In the genomic region with DNA sequence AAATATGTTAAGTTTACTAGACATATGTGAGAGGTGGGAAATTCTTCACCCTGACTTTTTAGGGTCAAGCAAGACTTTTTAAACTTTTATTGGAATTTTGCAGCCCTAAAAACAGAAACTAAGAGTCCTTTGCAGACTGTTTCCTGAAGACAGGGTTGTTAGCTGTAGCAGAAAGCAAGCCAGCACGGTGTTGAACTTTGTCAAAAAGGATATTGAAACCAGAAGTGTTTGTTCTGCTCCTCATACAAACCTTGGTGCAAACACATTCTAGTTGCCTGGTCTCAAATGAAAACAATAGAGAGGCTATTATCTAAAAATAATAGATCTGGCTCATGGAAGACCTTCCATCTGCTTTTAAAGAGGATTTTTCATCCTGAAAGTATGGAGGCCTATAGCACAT, we compare ENCODE assay signal across 25 cellular contexts.
DNase-seq lines count a peak whose midpoint lies in the region; ATAC-seq and TF ChIP-seq lines count a peak whose summit lies in the region.
"Had no signal": no experiment of that assay in that cellular context is flagged by ENCODE, and none has a peak within 500 bp of the region (broad histone marks: within the 10 kb centered on the region; RNA-seq: fewer than 3 reads in every experiment).

No MANE protein-coding gene starts in this region.

- TF ChIP-seq CTCF in MM.1S (IDR thresholded peaks at IDR 0.05; ENCODE audit: low read length) (no peak), smooth muscle cell (IDR thresholded peaks at IDR 0.05; ENCODE audit: borderline replicate concordance, insufficient read depth, poor library complexity, severe bottlenecking) (no peak)

- H3K36me3 ChIP-seq in MM.1S (replicated peaks; ENCODE audit: insufficient read depth, low read length) = no peaks in the 10 kb centered on the region
- no peaks in the 10 kb centered on the region for H3K36me3 ChIP-seq in smooth muscle cell (ENCODE audit: low read depth)
- H3K36me3 ChIP-seq in mesendoderm (ENCODE audit: control insufficient read depth, insufficient read depth, low read length) = no peaks in the 10 kb centered on the region
- H3K36me3 ChIP-seq: right atrium auricular region had no signal

- no peak overlapping the region for H3K4me2 ChIP-seq in MM.1S (ENCODE audit: low read depth, low read length)
- H3K4me2 ChIP-seq in smooth muscle cell = no peak overlapping the region
- H3K4me2 ChIP-seq in mesendoderm (ENCODE audit: low read length) = no peak overlapping the region

- H2AK5ac ChIP-seq in mesendoderm (ENCODE audit: low read length) = no peak overlapping the region

- H3K23ac ChIP-seq in mesendoderm (ENCODE audit: low read length) = no peak overlapping the region

- H2AFZ ChIP-seq in MM.1S (ENCODE audit: low read length) = no peak overlapping the region
- peak overlapping the region; percentile 60 for H2AFZ ChIP-seq in smooth muscle cell (ENCODE audit: low read depth)

- DNase-seq in MM.1S (peak; percentile 14), NCI-H2029 treated with DMSO at 0.1 percent for 48 hours (lab: John Stamatoyannopoulos, UW) (peak; percentile 74), SHP77 treated with DMSO at 0.1 percent for 48 hours (lab: John Stamatoyannopoulos, UW) (peak; percentile 25), smooth muscle cell (lab: John Stamatoyannopoulos, UW; ENCODE audit: unreplicated experiment) (no peak), mesendoderm (no peak), OCI-M1 (lab: John Stamatoyannopoulos, UW) (no peak)
- DNase-seq: activated CD4-positive, alpha-beta T cell treated with anti-CD3 and anti-CD28 coated beads, Interleukin-2, amount 10 ng/mL, durations not matched to agents 7 days and 5 days; activated naive CD4-positive, alpha-beta T cell; activated T-cell treated with anti-CD3 and anti-CD28 coated beads, Interleukin-2, amount 50 U/mL, for 48 hours; effector CD8-positive, alpha-beta T cell; foreskin keratinocyte; IMR-90; natural killer cell; NCI-H1436 treated with DMSO at 0.1 percent for 48 hours; NCI-H446 treated with DMSO at 0.1 percent for 48 hours; stimulated activated CD4-positive, alpha-beta T cell treated with anti-CD3 and anti-CD28 coated beads, Interleukin-12 subunit alpha, Interleukin-12 subunit beta, amount 100 ng/mL, for 4 hours; stimulated activated CD4-positive, alpha-beta T cell treated with anti-CD3 and anti-CD28 coated beads, Interleukin-4, amount 100 ng/mL, for 24 hours; stimulated activated naive B cell treated with anti-CD40 and anti-IgM and Interleukin-4, amounts not matched to agents 10 μg/mL and 1 μg/mL and 100 μg/mL, for 72 hours; testis had no signal

- no peak overlapping the region for H2BK120ac ChIP-seq in mesendoderm (ENCODE audit: low read depth, low read length)

- H3K4me3 ChIP-seq in MM.1S (ENCODE audit: low read length) (no peak overlapping the region), smooth muscle cell (no peak overlapping the region), mesendoderm (ENCODE audit: low read length) (no peak overlapping the region)
- H3K4me3 ChIP-seq: right atrium auricular region, testis had no signal

- H3K4ac ChIP-seq in mesendoderm (ENCODE audit: low read depth, low read length) = no peak overlapping the region

- H3K9ac ChIP-seq in MM.1S (ENCODE audit: low read length) (no peak overlapping the region), smooth muscle cell (ENCODE audit: low read depth) (no peak overlapping the region), mesendoderm (ENCODE audit: low read length) (no peak overlapping the region)

- no peak overlapping the region for H3K56ac ChIP-seq in mesendoderm (ENCODE audit: low read length)

- H3K79me1 ChIP-seq in mesendoderm (ENCODE audit: low read length) = no peaks in the 10 kb centered on the region

- no peaks in the 10 kb centered on the region for H3K9me3 ChIP-seq in MM.1S (replicated peaks; ENCODE audit: insufficient read depth, low read length)
- no peaks in the 10 kb centered on the region for H3K9me3 ChIP-seq in smooth muscle cell (replicated peaks; ENCODE audit: low read depth)
- H3K9me3 ChIP-seq: right atrium auricular region, testis had no signal

- no peak for ATAC-seq in HG03280 (IDR thresholded peaks at IDR 0.05; ENCODE audit: unreplicated experiment)
- ATAC-seq: foreskin keratinocyte; HCT116; natural killer cell; stimulated activated naive B cell treated with anti-CD40 and anti-IgM and Interleukin-4, amounts not matched to agents 10 μg/mL and 1 μg/mL and 100 μg/mL, for 72 hours had no signal

- H3K4me1 ChIP-seq in MM.1S (ENCODE audit: low read length) = no peaks in the 10 kb centered on the region
- H3K4me1 ChIP-seq in smooth muscle cell (ENCODE audit: low read depth) = peaks cover 20% of the 10 kb centered on the region
- no peaks in the 10 kb centered on the region for H3K4me1 ChIP-seq in mesendoderm (ENCODE audit: control insufficient read depth, low read depth, low read length)
- H3K4me1 ChIP-seq: foreskin keratinocyte, testis had no signal

- H3K27ac ChIP-seq in MM.1S (ENCODE audit: low read length) (no peak overlapping the region), smooth muscle cell (ENCODE audit: low read depth) (no peak overlapping the region), mesendoderm (ENCODE audit: low read depth, low read length) (no peak overlapping the region)
- H3K27ac ChIP-seq: C4-2B, foreskin keratinocyte, right atrium auricular region, RWPE1, testis, VCaP had no signal

- H2BK5ac ChIP-seq in mesendoderm (ENCODE audit: low read length) = no peak overlapping the region

- H3K79me2 ChIP-seq in MM.1S (ENCODE audit: low read length) (no peaks in the 10 kb centered on the region), smooth muscle cell (ENCODE audit: low read depth) (no peaks in the 10 kb centered on the region), mesendoderm (ENCODE audit: control insufficient read depth, insufficient read depth, low read length) (no peaks in the 10 kb centered on the region)

- H2BK15ac ChIP-seq in mesendoderm (replicated peaks; ENCODE audit: low read depth) = no peak overlapping the region

- no peak overlapping the region for H4K8ac ChIP-seq in mesendoderm (ENCODE audit: low read depth, low read length)

- no peaks in the 10 kb centered on the region for H4K20me1 ChIP-seq in MM.1S (ENCODE audit: insufficient read depth, low read length)
- no peaks in the 10 kb centered on the region for H4K20me1 ChIP-seq in smooth muscle cell (ENCODE audit: low read depth)

- no peak overlapping the region for H4K5ac ChIP-seq in mesendoderm (ENCODE audit: low read length)

- H3F3A ChIP-seq in MM.1S (ENCODE audit: insufficient read depth, low read length) (no peaks in the 10 kb centered on the region; the same call in 1 of the 2 replicates), smooth muscle cell (ENCODE audit: low read depth) (no peaks in the 10 kb centered on the region)

- no peak overlapping the region for H3K18ac ChIP-seq in mesendoderm (ENCODE audit: low read length)

- no peaks in the 10 kb centered on the region for H3K27me3 ChIP-seq in MM.1S (replicated peaks; ENCODE audit: insufficient read depth, low read length)
- H3K27me3 ChIP-seq in smooth muscle cell (ENCODE audit: low read depth) = no peaks in the 10 kb centered on the region
- no peaks in the 10 kb centered on the region for H3K27me3 ChIP-seq in mesendoderm (ENCODE audit: insufficient read depth, low read length, poor library complexity)
- H3K27me3 ChIP-seq: right atrium auricular region, testis had no signal

- WGBS in smooth muscle cell (ENCODE audit: low lambda C conversion rate) = 55% methylated on average over 1 of the region's 1 CpG
- WGBS in mesendoderm (ENCODE audit: extremely low coverage, insufficient coverage, low lambda C conversion rate) = no CpG with 5 or more reads among the region's 1 CpG

- H3K9me2 ChIP-seq in MM.1S (replicated peaks; ENCODE audit: insufficient read depth, low read length) = no peaks in the 10 kb centered on the region

Comparison
In these comparisons a context has a peak if more than half of its experiments do, and no peak if none do; other contexts are left out.
1. DNase-seq: peak in MM.1S (single experiment), NCI-H2029 treated with DMSO at 0.1 percent for 48 hours (single experiment) and SHP77 treated with DMSO at 0.1 percent for 48 hours (single experiment); none in smooth muscle cell (single experiment), mesendoderm (single experiment) and OCI-M1 (single experiment).